In genomic region chr10:131923059-131923756, GRCh38 we compare ENCODE assay signal across 10 cellular contexts.
"Had no signal": no experiment of that assay in that cellular context is flagged by ENCODE, and none has a peak within 500 bp of the region (broad histone marks: within the 10 kb centered on the region; RNA-seq: fewer than 3 reads in every experiment).

No MANE protein-coding gene starts in this region.

- FAIRE-seq: urothelium cell line had no signal

- H3K27me3 ChIP-seq: esophagus muscularis mucosa had no signal

- H3K27me3 Mint-ChIP-seq: brain, memory B cell had no signal

- H3K27ac Mint-ChIP-seq: activated T-cell treated with anti-CD3 and anti-CD28 coated beads, Interleukin-2, amount 50 U/mL, for 72 hours; memory B cell had no signal

- DNase-seq: activated CD4-positive, alpha-beta T cell treated with anti-CD3 and anti-CD28 coated beads, Interleukin-2, amount 50 U/mL, for 48 hours; activated T-cell treated with anti-CD3 and anti-CD28 coated beads, Interleukin-2, amount 50 U/mL, for 72 hours; head of caudate nucleus; stimulated activated CD4-positive, alpha-beta T cell treated with anti-CD3 and anti-CD28 coated beads, Interleukin-4, amount 100 ng/mL, for 4 hours had no signal

- H3K4me3 Mint-ChIP-seq: activated T-cell treated with anti-CD3 and anti-CD28 coated beads, Interleukin-2, amount 50 U/mL, for 72 hours; memory B cell; nephron had no signal

- H3K4me3 ChIP-seq: esophagus muscularis mucosa, skin epidermis had no signal

- H3K36me3 ChIP-seq: esophagus muscularis mucosa had no signal

- H3K27ac ChIP-seq: esophagus muscularis mucosa, skin epidermis had no signal
